ENCODE assay signal across 20 cellular contexts in the genomic region with DNA sequence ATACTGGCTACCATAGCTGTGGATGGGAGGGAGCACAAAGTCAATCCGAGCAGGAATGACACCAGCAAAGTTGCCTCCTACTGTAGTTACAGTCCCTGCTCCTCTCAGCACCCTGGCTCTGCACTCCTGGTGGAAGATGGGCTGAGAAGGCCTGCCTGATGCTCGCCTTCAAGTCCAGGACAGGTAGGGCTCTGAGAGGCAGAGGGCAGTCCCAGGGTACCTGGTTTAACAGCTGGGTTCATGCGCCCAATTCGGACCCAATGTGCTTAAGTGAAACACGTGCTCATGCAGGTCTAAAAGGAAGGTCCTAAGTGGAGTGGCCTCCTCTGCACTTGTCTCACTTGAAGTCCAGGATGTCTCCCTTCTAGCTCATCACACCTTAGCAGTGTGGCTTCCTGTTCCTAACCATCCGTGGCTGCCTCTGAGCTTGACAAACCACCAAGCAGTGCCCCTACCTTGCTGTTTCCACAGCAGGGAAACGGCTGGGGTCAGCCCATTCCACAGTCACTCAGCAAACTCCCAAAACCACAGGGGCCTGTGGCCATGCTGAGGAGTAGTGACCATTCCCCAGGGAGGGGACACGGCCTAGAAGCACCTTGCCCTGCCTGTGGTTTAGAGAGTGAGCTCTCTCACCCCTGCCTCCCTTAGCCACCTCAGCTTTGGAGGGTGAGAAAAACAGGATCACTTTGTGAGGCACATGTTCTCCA. TPM values are rescaled to one million over a fixed set of nuclear protein-coding genes. Genes with fewer than 3 reads are reported as not detected.
DNase-seq lines count a peak whose midpoint lies in the region; ATAC-seq and TF ChIP-seq lines count a peak whose summit lies in the region.
"Had no signal": no experiment of that assay in that cellular context is flagged by ENCODE, and none has a peak within 500 bp of the region (broad histone marks: within the 10 kb centered on the region; RNA-seq: fewer than 3 reads in every experiment).

No MANE protein-coding gene starts in this region.

- CTCF ChIA-PET in CD4-positive, alpha-beta T cell (lab: Charles Lee) = no interaction called here
- CTCF ChIA-PET in naive thymus-derived CD4-positive, alpha-beta T cell (lab: Charles Lee) = no interaction called here

- H3K27me3 ChIP-seq in CD4-positive, alpha-beta T cell (ENCODE audit: control insufficient read depth, insufficient read depth, low read length) = no peaks in the 10 kb centered on the region
- H3K27me3 ChIP-seq in Peyer's patch = no peaks in the 10 kb centered on the region
- no peaks in the 10 kb centered on the region for H3K27me3 ChIP-seq in naive thymus-derived CD4-positive, alpha-beta T cell (ENCODE audit: control insufficient read depth in 2 of 2, insufficient read depth in 2 of 2, low read length in 2 of 2)
- H3K27me3 ChIP-seq: colonic mucosa, neutrophil, sigmoid colon, thyroid gland had no signal

- peaks cover 55% of the 10 kb centered on the region for H3K36me3 Mint-ChIP-seq in CD4-positive, alpha-beta T cell (ENCODE audit: low read depth)
- peaks cover 4 to 32% (median 7%) of the 10 kb centered on the region in 5 donors for H3K36me3 Mint-ChIP-seq in naive thymus-derived CD4-positive, alpha-beta T cell

- peaks cover 23% of the 10 kb centered on the region for H3K4me1 Mint-ChIP-seq in CD4-positive, alpha-beta T cell (ENCODE audit: low read depth)
- H3K4me1 Mint-ChIP-seq in naive thymus-derived CD4-positive, alpha-beta T cell = peaks cover 12 to 36% (median 26%) of the 10 kb centered on the region in 7 donors

- no peak for TF ChIP-seq POLR2A in Peyer's patch (IDR thresholded peaks at IDR 0.05)

- no peaks in the 10 kb centered on the region for H3K9me3 ChIP-seq in CD4-positive, alpha-beta T cell (ENCODE audit: control insufficient read depth, low read length)
- H3K9me3 ChIP-seq in Peyer's patch = no peaks in the 10 kb centered on the region
- H3K9me3 ChIP-seq in naive thymus-derived CD4-positive, alpha-beta T cell (ENCODE audit: control insufficient read depth in 2 of 3, low read length in 3 of 3) = no peaks in the 10 kb centered on the region
- H3K9me3 ChIP-seq: colonic mucosa, neutrophil, sigmoid colon, thyroid gland had no signal

- no peak overlapping the region for H3K27ac Mint-ChIP-seq in CD4-positive, alpha-beta T cell
- peak overlapping the region in 5 of 9 donors; percentile 29 to 56 (median 41) for H3K27ac Mint-ChIP-seq in naive thymus-derived CD4-positive, alpha-beta T cell

- POLR2A ChIA-PET in CD4-positive, alpha-beta T cell (lab: Charles Lee) = interaction anchor here (0.9 to 2.1 kb wide), 3 partner anchors 55 to 99 kb away, joined by 3 to 7 read pairs (median 3); partner anchors contain the start of gene NEK4
- POLR2A ChIA-PET in naive thymus-derived CD4-positive, alpha-beta T cell (lab: Charles Lee) = no interaction called here

- ATAC-seq in CD4-positive, alpha-beta T cell (ENCODE audit: poor library complexity) = peak; percentile 64
- peak; percentile 66 for ATAC-seq in naive thymus-derived CD4-positive, alpha-beta T cell

- H3K9me3 Mint-ChIP-seq in CD4-positive, alpha-beta T cell = no peaks in the 10 kb centered on the region
- H3K9me3 Mint-ChIP-seq in naive thymus-derived CD4-positive, alpha-beta T cell = no peaks in the 10 kb centered on the region

- H3K27ac ChIP-seq in CD4-positive, alpha-beta T cell (ENCODE audit: low read depth, low read length) = no peak overlapping the region
- H3K27ac ChIP-seq in Peyer's patch = no peak overlapping the region
- H3K27ac ChIP-seq in naive thymus-derived CD4-positive, alpha-beta T cell (ENCODE audit: low read depth, low read length) = no peak overlapping the region
- H3K27ac ChIP-seq: 22Rv1, colonic mucosa, epithelial cell of prostate, neutrophil, sigmoid colon, thyroid gland had no signal

- H3K4me1 ChIP-seq in Peyer's patch = peaks cover 0 to 6% (median 0%) of the 10 kb centered on the region in 4 donors
- H3K4me1 ChIP-seq in naive thymus-derived CD4-positive, alpha-beta T cell (ENCODE audit: control insufficient read depth in 2 of 2, insufficient read depth in 2 of 2, low read length in 2 of 2) = peaks cover 12 to 22% of the 10 kb centered on the region in 2 donors
- H3K4me1 ChIP-seq: colonic mucosa had no signal

- intact Hi-C loops in CD4-positive, alpha-beta T cell (cut with DNase I, micrococcal nuclease) = no loop called here
- intact Hi-C loops in naive thymus-derived CD4-positive, alpha-beta T cell (cut with micrococcal nuclease) = no loop called here

- no peak for TF ChIP-seq CTCF in CD4-positive, alpha-beta T cell (IDR thresholded peaks at IDR 0.05)
- TF ChIP-seq CTCF in Peyer's patch (IDR thresholded peaks at IDR 0.05) = no peak

- H3K4me3 ChIP-seq in Peyer's patch = no peak overlapping the region
- H3K4me3 ChIP-seq in naive thymus-derived CD4-positive, alpha-beta T cell (ENCODE audit: low read length) = no peak overlapping the region
- H3K4me3 ChIP-seq: colonic mucosa, sigmoid colon, thyroid gland had no signal

- H3K4me3 Mint-ChIP-seq in CD4-positive, alpha-beta T cell = no peak overlapping the region
- peak overlapping the region in 1 of 10 donors; percentile 33 for H3K4me3 Mint-ChIP-seq in naive thymus-derived CD4-positive, alpha-beta T cell

- H3K36me3 ChIP-seq in Peyer's patch = no peaks in the 10 kb centered on the region
- H3K36me3 ChIP-seq in naive thymus-derived CD4-positive, alpha-beta T cell (ENCODE audit: control insufficient read depth in 2 of 3, insufficient read depth in 3 of 3, low read length in 3 of 3) = peaks cover 0 to 55% (median 5%) of the 10 kb centered on the region in 3 experiments
- H3K36me3 ChIP-seq: colonic mucosa had no signal

- H3K27me3 Mint-ChIP-seq in CD4-positive, alpha-beta T cell = no peaks in the 10 kb centered on the region
- H3K27me3 Mint-ChIP-seq in naive thymus-derived CD4-positive, alpha-beta T cell = no peaks in the 10 kb centered on the region

- DNase-seq in NK-92 treated with Interleukin-12 subunit alpha and Interleukin-12 subunit beta, amount 100 ng/mL, for 24 hours (lab: John Stamatoyannopoulos, UW) = peak; percentile 8
- DNase-seq in NK-92 (lab: John Stamatoyannopoulos, UW; ENCODE audit: unreplicated experiment) = no peak
- DNase-seq in CD4-positive, alpha-beta T cell = no peak
- DNase-seq in Peyer's patch = peak in 2 of 3 donors; percentile 16 to 51
- DNase-seq in naive thymus-derived CD4-positive, alpha-beta T cell = no peak
- no peak for DNase-seq in NCI-H2227 treated with DMSO at 0.1 percent for 48 hours (lab: John Stamatoyannopoulos, UW)
- DNase-seq in NCI-H2171 (lab: John Stamatoyannopoulos, UW) = no peak
- DNase-seq in DMS 273 treated with DMSO at 0.1 percent for 48 hours (lab: John Stamatoyannopoulos, UW) = no peak
- DNase-seq: activated CD4-positive, CD25-positive, alpha-beta regulatory T cell; activated T-cell treated with anti-CD3 and anti-CD28 coated beads, Interleukin-2, amount 50 U/mL, for 48 hours; colonic mucosa; sigmoid colon; stimulated activated CD4-positive, alpha-beta T cell treated with anti-CD3 and anti-CD28 coated beads, Interleukin-4, amount 100 ng/mL, for 24 hours; thyroid gland had no signal

RNA-seq across cellular contexts. Expression of gene MUSTN1, which starts 3.9 kb away (rescaled TPM):
- total RNA-seq in CD4-positive, alpha-beta T cell = 10 to 100 TPM; 10.7 to 11.3 TPM
- total RNA-seq in Peyer's patch = 10 to 100 TPM in 2 of 4 donors, 1 to 10 TPM in 2; 2.3 to 28.9 (median 11.9) TPM
- total RNA-seq in naive thymus-derived CD4-positive, alpha-beta T cell = 10 to 100 TPM in 1 of 5 experiments, 1 to 10 TPM in 3, under 1 TPM in 1; 0.76 to 10.0 (median 2.6) TPM
- not detected for polyA plus RNA-seq in naive thymus-derived CD4-positive, alpha-beta T cell
- total RNA-seq: HT1080 had no signal

RNA-seq across cellular contexts. Expression of gene ITIH4, which starts 8.2 kb away (rescaled TPM):
- total RNA-seq in CD4-positive, alpha-beta T cell = 10 to 100 TPM; 35.8 to 40.4 TPM
- total RNA-seq in Peyer's patch = 10 to 100 TPM in 1 of 4 donors, 1 to 10 TPM in 3; 1.1 to 19.8 (median 1.9) TPM
- total RNA-seq in naive thymus-derived CD4-positive, alpha-beta T cell = 10 to 100 TPM; 13.3 to 37.6 (median 34.1) TPM
- 1 to 10 TPM in 1 of 2 donors, under 1 TPM in 1; 0.08 to 1.1 TPM for polyA plus RNA-seq in naive thymus-derived CD4-positive, alpha-beta T cell
- total RNA-seq: HT1080 had no signal

RNA-seq across cellular contexts. Expression of gene ITIH3, which starts 44.1 kb away (rescaled TPM):
- total RNA-seq in CD4-positive, alpha-beta T cell = not detected
- 1 to 10 TPM in 2 of 4 donors, not detected in 2; 3.6 to 4.1 TPM for total RNA-seq in Peyer's patch
- not detected for total RNA-seq in naive thymus-derived CD4-positive, alpha-beta T cell
- polyA plus RNA-seq in naive thymus-derived CD4-positive, alpha-beta T cell = not detected
- total RNA-seq: H1, RPMI7951 had no signal
- polyA plus RNA-seq: H1 had no signal

RNA-seq across cellular contexts. Expression of gene STIMATE, which starts 58.6 kb away (rescaled TPM):
- total RNA-seq in CD4-positive, alpha-beta T cell = 10 to 100 TPM; 39.8 to 42.6 TPM
- total RNA-seq in Peyer's patch = 10 to 100 TPM; 16.1 to 91.6 (median 17.0) TPM
- total RNA-seq in naive thymus-derived CD4-positive, alpha-beta T cell = 10 to 100 TPM; 21.1 to 44.9 (median 34.5) TPM
- 1 to 10 TPM; 3.0 to 4.7 TPM for polyA plus RNA-seq in naive thymus-derived CD4-positive, alpha-beta T cell

Comparison
In these comparisons a context has a peak if more than half of its experiments do, and no peak if none do; other contexts are left out.
1. DNase-seq: peak in NK-92 treated with Interleukin-12 subunit alpha and Interleukin-12 subunit beta, amount 100 ng/mL, for 24 hours (single experiment) and Peyer's patch (2 of 3); none in NK-92 (single experiment), CD4-positive, alpha-beta T cell (0 of 10), naive thymus-derived CD4-positive, alpha-beta T cell (0 of 9), NCI-H2227 treated with DMSO at 0.1 percent for 48 hours (single experiment), NCI-H2171 (single experiment) and DMS 273 treated with DMSO at 0.1 percent for 48 hours (single experiment).